In the genomic region with DNA sequence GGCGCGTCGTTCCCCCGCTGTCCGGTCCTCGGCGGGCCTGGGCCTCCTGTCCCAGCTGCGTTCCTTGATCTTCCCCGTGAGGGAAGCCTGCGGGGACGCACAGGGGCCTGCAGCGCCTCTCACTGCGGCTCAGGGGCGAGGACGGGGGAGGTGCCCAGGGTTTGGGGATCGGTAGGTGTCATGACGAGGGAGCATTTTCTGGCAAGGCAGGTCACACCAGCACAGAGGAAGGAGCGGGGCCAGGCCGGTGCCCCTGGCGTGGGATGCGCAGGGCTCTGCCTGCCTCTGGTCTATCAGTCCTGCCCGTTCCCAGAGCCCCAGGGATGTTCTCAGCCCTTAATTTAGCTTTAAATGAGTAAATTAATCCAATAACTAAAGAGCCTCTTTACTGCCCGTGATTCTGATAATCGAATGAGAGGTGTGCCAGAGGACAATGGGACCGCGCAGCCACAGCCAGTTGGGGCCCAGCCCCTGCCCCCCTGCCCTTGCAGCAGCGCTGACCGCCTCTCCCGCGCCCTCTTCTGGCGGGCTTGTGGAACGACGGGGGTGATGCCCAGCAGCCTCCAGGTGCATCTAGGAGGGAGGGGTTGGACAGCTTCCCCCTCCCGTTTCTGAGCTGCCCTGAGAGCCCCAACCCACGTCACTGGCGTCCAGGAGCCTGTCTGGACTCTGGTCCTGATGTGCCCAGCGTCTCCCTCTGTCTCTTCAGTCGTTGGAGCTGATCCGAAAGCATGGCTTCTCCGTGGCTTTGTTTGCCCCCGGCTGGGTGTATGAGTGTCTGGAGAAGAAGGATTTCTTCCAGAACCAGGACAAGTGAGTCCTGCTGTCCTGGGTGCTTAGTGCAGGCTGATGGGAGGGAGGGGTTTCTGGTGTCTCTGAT, we compare ENCODE assay signal across 9 cellular contexts. TPM values are rescaled to one million over a fixed set of nuclear protein-coding genes. Genes with fewer than 3 reads are reported as not detected.
DNase-seq lines count a peak whose midpoint lies in the region; ATAC-seq and TF ChIP-seq lines count a peak whose summit lies in the region.
"Had no signal": no experiment of that assay in that cellular context is flagged by ENCODE, and none has a peak within 500 bp of the region (broad histone marks: within the 10 kb centered on the region; RNA-seq: fewer than 3 reads in every experiment).

No MANE protein-coding gene starts in this region.

- H3K9me3 Mint-ChIP-seq in activated T-helper 17 cell treated with anti-CD3 and anti-CD28 coated beads, Interleukin-2, amount 50 U/mL, for 72 hours: no peaks in the 10 kb centered on the region
- no peaks in the 10 kb centered on the region for H3K9me3 Mint-ChIP-seq in stimulated activated memory B cell treated with anti-CD40 and anti-IgM and Interleukin-4, amounts not matched to agents 10 μg/mL and 1 μg/mL and 100 μg/mL, for 72 hours

- H3K27me3 Mint-ChIP-seq in activated T-helper 17 cell treated with anti-CD3 and anti-CD28 coated beads, Interleukin-2, amount 50 U/mL, for 72 hours: no peaks in the 10 kb centered on the region
- H3K27me3 Mint-ChIP-seq in stimulated activated memory B cell treated with anti-CD40 and anti-IgM and Interleukin-4, amounts not matched to agents 10 μg/mL and 1 μg/mL and 100 μg/mL, for 72 hours: no peaks in the 10 kb centered on the region

- no peak overlapping the region for H2AFZ ChIP-seq in OCI-LY3 (ENCODE audit: low read depth, low read length)
- H2AFZ ChIP-seq in smooth muscle cell (ENCODE audit: low read depth): no peak overlapping the region

- H3K4me3 Mint-ChIP-seq in activated T-helper 17 cell treated with anti-CD3 and anti-CD28 coated beads, Interleukin-2, amount 50 U/mL, for 72 hours: no peak overlapping the region
- no peak overlapping the region for H3K4me3 Mint-ChIP-seq in stimulated activated memory B cell treated with anti-CD40 and anti-IgM and Interleukin-4, amounts not matched to agents 10 μg/mL and 1 μg/mL and 100 μg/mL, for 72 hours

- intact Hi-C loops in Right ventricle myocardium superior (cut with DNase I): no loop called here

- H3K9me3 ChIP-seq in OCI-LY3 (ENCODE audit: insufficient read depth, low read length): no peaks in the 10 kb centered on the region
- H3K9me3 ChIP-seq in smooth muscle cell (replicated peaks; ENCODE audit: low read depth): no peaks in the 10 kb centered on the region

- no peaks in the 10 kb centered on the region for H3K27me3 ChIP-seq in OCI-LY3 (ENCODE audit: low read depth, low read length)
- no peaks in the 10 kb centered on the region for H3K27me3 ChIP-seq in smooth muscle cell (ENCODE audit: low read depth)

- H3K4me2 ChIP-seq in OCI-LY3 (ENCODE audit: low read length) (no peak overlapping the region), smooth muscle cell (no peak overlapping the region)

- H4K20me1 ChIP-seq in OCI-LY3 (ENCODE audit: insufficient read depth, low read length) (no peaks in the 10 kb centered on the region), smooth muscle cell (ENCODE audit: low read depth) (peaks cover 18% of the 10 kb centered on the region)

- no peaks in the 10 kb centered on the region for H3F3A ChIP-seq in smooth muscle cell (ENCODE audit: low read depth)

- no peaks in the 10 kb centered on the region for H3K4me1 ChIP-seq in OCI-LY3 (ENCODE audit: low read length)
- H3K4me1 ChIP-seq in smooth muscle cell (ENCODE audit: low read depth): no peaks in the 10 kb centered on the region

- H3K27ac ChIP-seq in OCI-LY3 (ENCODE audit: low read length) (no peak overlapping the region), smooth muscle cell (ENCODE audit: low read depth) (no peak overlapping the region)
- H3K27ac ChIP-seq: epithelial cell of prostate had no signal

- H3K36me3 ChIP-seq in OCI-LY3 (replicated peaks; ENCODE audit: low read depth, low read length) (no peaks in the 10 kb centered on the region), smooth muscle cell (ENCODE audit: low read depth) (no peaks in the 10 kb centered on the region)

- H3K4me1 Mint-ChIP-seq in activated T-helper 17 cell treated with anti-CD3 and anti-CD28 coated beads, Interleukin-2, amount 50 U/mL, for 72 hours: no peaks in the 10 kb centered on the region
- H3K4me1 Mint-ChIP-seq in stimulated activated memory B cell treated with anti-CD40 and anti-IgM and Interleukin-4, amounts not matched to agents 10 μg/mL and 1 μg/mL and 100 μg/mL, for 72 hours: peaks cover 9% of the 10 kb centered on the region

- H3K9ac ChIP-seq in OCI-LY3 (ENCODE audit: low read length): no peak overlapping the region
- no peak overlapping the region for H3K9ac ChIP-seq in smooth muscle cell (ENCODE audit: low read depth)

- WGBS in smooth muscle cell (ENCODE audit: low lambda C conversion rate): 73% methylated on average over 41 of the region's 41 CpGs

- no peak overlapping the region for H3K27ac Mint-ChIP-seq in activated T-helper 17 cell treated with anti-CD3 and anti-CD28 coated beads, Interleukin-2, amount 50 U/mL, for 72 hours
- no peak overlapping the region for H3K27ac Mint-ChIP-seq in stimulated activated memory B cell treated with anti-CD40 and anti-IgM and Interleukin-4, amounts not matched to agents 10 μg/mL and 1 μg/mL and 100 μg/mL, for 72 hours

- peak; percentile 59 for ATAC-seq in activated T-helper 17 cell treated with anti-CD3 and anti-CD28 coated beads, Interleukin-2, amount 50 U/mL, for 72 hours (replicated peaks)
- ATAC-seq in Right ventricle myocardium superior (ENCODE audit: poor library complexity) (peak; percentile 37), HG02938 (IDR thresholded peaks at IDR 0.05; ENCODE audit: unreplicated experiment) (no peak)
- no peak for ATAC-seq in stimulated activated memory B cell treated with anti-CD40 and anti-IgM and Interleukin-4, amounts not matched to agents 10 μg/mL and 1 μg/mL and 100 μg/mL, for 72 hours

- TF ChIP-seq CTCF in GM12873 (IDR thresholded peaks at IDR 0.05; ENCODE audit: insufficient read depth, low read depth, low read length, missing control alignments): peak; percentile 86
- TF ChIP-seq CTCF in OCI-LY3 (IDR thresholded peaks at IDR 0.05; ENCODE audit: low read depth, low read length): peak; percentile 74
- peak; percentile 79 for TF ChIP-seq CTCF in smooth muscle cell (IDR thresholded peaks at IDR 0.05; ENCODE audit: borderline replicate concordance, insufficient read depth, poor library complexity, severe bottlenecking)

- DNase-seq in 8988T (peak; percentile 74), Right ventricle myocardium superior (peak; percentile 65), smooth muscle cell (lab: John Stamatoyannopoulos, UW; ENCODE audit: unreplicated experiment) (peak; percentile 6)

- H3K79me2 ChIP-seq in OCI-LY3 (ENCODE audit: low read length): no peaks in the 10 kb centered on the region
- H3K79me2 ChIP-seq in smooth muscle cell (ENCODE audit: low read depth): no peaks in the 10 kb centered on the region

- H3K4me3 ChIP-seq in OCI-LY3 (ENCODE audit: low read length) (no peak overlapping the region), smooth muscle cell (no peak overlapping the region)

- peaks cover 47% of the 10 kb centered on the region for H3K36me3 Mint-ChIP-seq in activated T-helper 17 cell treated with anti-CD3 and anti-CD28 coated beads, Interleukin-2, amount 50 U/mL, for 72 hours (ENCODE audit: low read depth)
- peaks cover 55% of the 10 kb centered on the region for H3K36me3 Mint-ChIP-seq in stimulated activated memory B cell treated with anti-CD40 and anti-IgM and Interleukin-4, amounts not matched to agents 10 μg/mL and 1 μg/mL and 100 μg/mL, for 72 hours

RNA-seq across cellular contexts. Expression of a gene that starts 7.9 kb away (rescaled TPM):
- 10 to 100 TPM; 26.9 to 30.2 TPM for total RNA-seq in activated T-helper 17 cell treated with anti-CD3 and anti-CD28 coated beads, Interleukin-2, amount 50 U/mL, for 72 hours
- total RNA-seq in Right ventricle myocardium superior (29.1 TPM), smooth muscle cell (3.8 and 7.8 TPM in 2 replicates)
- polyA plus RNA-seq in smooth muscle cell: 9.6 and 11.2 TPM in 2 replicates

RNA-seq across cellular contexts. Expression of a gene that starts 58.6 kb away (rescaled TPM):
- not detected for total RNA-seq in activated T-helper 17 cell treated with anti-CD3 and anti-CD28 coated beads, Interleukin-2, amount 50 U/mL, for 72 hours
- total RNA-seq in Right ventricle myocardium superior: 143 TPM
- 5.1 and 5.7 TPM in 2 replicates for total RNA-seq in smooth muscle cell
- 9.4 and 10.0 TPM in 2 replicates for polyA plus RNA-seq in smooth muscle cell

Comparison
In these comparisons a context has a peak if more than half of its experiments do, and no peak if none do; other contexts are left out.
1. DNase-seq: peak in every context shown above with its lines; median percentile 74 in 8988T; 65 in Right ventricle myocardium superior; 6 in smooth muscle cell.
2. ATAC-seq: peak in activated T-helper 17 cell treated with anti-CD3 and anti-CD28 coated beads, Interleukin-2, amount 50 U/mL, for 72 hours (single experiment) and Right ventricle myocardium superior (single experiment); none in stimulated activated memory B cell treated with anti-CD40 and anti-IgM and Interleukin-4, amounts not matched to agents 10 μg/mL and 1 μg/mL and 100 μg/mL, for 72 hours (single experiment) and HG02938 (single experiment).
3. RNA of a gene that starts 58.6 kb away (total RNA-seq): 143 TPM in Right ventricle myocardium superior (single experiment); 5.1 to 5.7 TPM in smooth muscle cell and not detected in activated T-helper 17 cell treated with anti-CD3 and anti-CD28 coated beads, Interleukin-2, amount 50 U/mL, for 72 hours; every median in the first group is over 10 times any median in the second.
4. Peak in every context shown above with its lines, with median percentiles within 50 percentile points of each other: CTCF ChIP-seq.